In genomic region chr17:39753514-39754160, GRCh38 we compare ENCODE assay signal across 8 cellular contexts. TPM values are rescaled to one million over a fixed set of nuclear protein-coding genes. Genes with fewer than 3 reads are reported as not detected.
DNase-seq lines count a peak whose midpoint lies in the region; ATAC-seq and TF ChIP-seq lines count a peak whose summit lies in the region.

No MANE protein-coding gene starts in this region.

- no peaks in the 10 kb centered on the region for H3K27me3 ChIP-seq in heart left ventricle

- no peak for DNase-seq in AG04449 (ENCODE audit: low read depth, low spot score)
- DNase-seq in GM10248 (ENCODE audit: extremely low spot score): peak; percentile 81
- no peak for DNase-seq in HFF-Myc (ENCODE audit: extremely low read depth, low read depth)
- peak; percentile 93 for DNase-seq in NB4 (ENCODE audit: low read depth)
- peak; percentile 67 for DNase-seq in activated T-helper 9 cell treated with anti-CD3 and anti-CD28 coated beads, Interleukin-2, amount 50 U/mL, for 16 hours (ENCODE audit: low read depth)
- peak; percentile 66 to 85 (median 70) for DNase-seq in heart left ventricle
- peak; percentile 33 for DNase-seq in putamen (ENCODE audit: low spot score)
- no peak for DNase-seq in cerebellar nuclear complex (lab: John Stamatoyannopoulos, UW)

- CTCF ChIA-PET in AG04449 (lab: Yijun Ruan, JAX): interaction anchor here (1.4 to 2.4 kb wide), 6 partner anchors 10 to 135 kb away, joined by 5 to 19 read pairs (median 12); partner anchors contain the start of gene MIEN1
- CTCF ChIA-PET in GM10248 (lab: Yijun Ruan, JAX): interaction anchor here (0.8 to 8.2 kb wide), 12 partner anchors 10 to 132 kb away, joined by 3 to 93 read pairs (median 4); partner anchors contain the start of gene MIEN1

- WGBS in heart left ventricle, 4 donors: 6 to 19% (median 13%) methylated on average over 20 to 55 of the region's 55 CpGs

- H3K27ac ChIP-seq in heart left ventricle: peak overlapping the region; percentile 75 to 98 (median 93)

- H3K4me3 ChIP-seq in AG04449 (ENCODE audit: low read depth, low read length) (peak overlapping the region; percentile 69), HFF-Myc (replicated peaks; ENCODE audit: low read depth, low read length) (peak overlapping the region; percentile 40), NB4 (ENCODE audit: low read depth, low read length) (peak overlapping the region; percentile 43), heart left ventricle (peak overlapping the region; percentile 29 to 89 (median 71))

- peaks cover 0 to 40% (median 25%) of the 10 kb centered on the region in 12 donors for H3K4me1 ChIP-seq in heart left ventricle

- intact Hi-C loops in heart left ventricle (cut with DNase I): loop anchor here (1.0 to 10.0 kb wide), 11 partner anchors 23 to 221 kb away; partner anchors contain the start of genes STARD3 (in 5 of the 10), MIEN1 (in 1 of the 10) and PGAP3 (in 1 of the 10)

- TF ChIP-seq POLR2A in NB4 (IDR thresholded peaks at IDR 0.05; ENCODE audit: extremely low read depth, insufficient read length) (no peak), heart left ventricle (IDR thresholded peaks at IDR 0.05) (no peak)

- ATAC-seq in heart left ventricle: peak in 3 of 4 donors; percentile 24 to 53 (median 46)

- POLR2A ChIA-PET in AG04449 (lab: Yijun Ruan, JAX): interaction anchor here (1.0 kb wide), 1 partner anchor 85 kb away, joined by 3 read pairs; no protein-coding TSS in a partner anchor
- POLR2A ChIA-PET in GM10248 (lab: Yijun Ruan, JAX): no interaction called here

- H3K9me3 ChIP-seq in heart left ventricle: no peaks in the 10 kb centered on the region

- H3K36me3 ChIP-seq in heart left ventricle: no peaks in the 10 kb centered on the region

- TF ChIP-seq CTCF in AG04449 (IDR thresholded peaks at IDR 0.05; ENCODE audit: insufficient read depth, low read length, missing control alignments): peak; percentile 10
- peak; percentile 53 for TF ChIP-seq CTCF in GM10248 (IDR thresholded peaks at IDR 0.05; ENCODE audit: control extremely low read depth, extremely low read depth, low read depth, missing control alignments)
- TF ChIP-seq CTCF in HFF-Myc (IDR thresholded peaks at IDR 0.05; ENCODE audit: low read depth, low read length, missing control alignments): no peak
- TF ChIP-seq CTCF in NB4 (IDR thresholded peaks at IDR 0.05; ENCODE audit: low read depth, low read length): no peak
- TF ChIP-seq CTCF in heart left ventricle (IDR thresholded peaks at IDR 0.05): no peak

RNA-seq across cellular contexts. Expression of gene GRB7, which starts 15.9 kb away (rescaled TPM):
- 1 to 10 TPM in 7 of 9 donors, under 1 TPM in 2; 0.48 to 8.2 (median 1.7) TPM for total RNA-seq in heart left ventricle
- polyA plus RNA-seq in heart left ventricle: 1 to 10 TPM in 1 of 2 donors, under 1 TPM in 1; 0.57 to 1.3 TPM

RNA-seq across cellular contexts. Expression of gene MIEN1, which starts 23.3 kb away (rescaled TPM):
- total RNA-seq in heart left ventricle: 10 to 100 TPM; 34.3 to 98.1 (median 53.3) TPM
- 100 to 1,000 TPM in 1 of 2 donors, 10 to 100 TPM in 1; 87.6 to 159 TPM for polyA plus RNA-seq in heart left ventricle

RNA-seq across cellular contexts. Expression of gene ERBB2, which starts 53.8 kb away (rescaled TPM):
- total RNA-seq in heart left ventricle: 10 to 100 TPM; 51.4 to 95.1 (median 79.3) TPM
- 10 to 100 TPM; 29.7 to 77.4 TPM for polyA plus RNA-seq in heart left ventricle

Comparison
In these comparisons a context has a peak if more than half of its experiments do, and no peak if none do; other contexts are left out.
1. DNase-seq: peak in GM10248 (single experiment), NB4 (single experiment), activated T-helper 9 cell treated with anti-CD3 and anti-CD28 coated beads, Interleukin-2, amount 50 U/mL, for 16 hours (single experiment), heart left ventricle (5 of 5) and putamen (single experiment); none in AG04449 (single experiment), HFF-Myc (single experiment) and cerebellar nuclear complex (0 of 2).
2. CTCF ChIP-seq: peak in AG04449 (single experiment) and GM10248 (single experiment); none in HFF-Myc (single experiment), NB4 (single experiment) and heart left ventricle (0 of 12).
3. Peak in every context shown above with its lines, with median percentiles within 50 percentile points of each other: H3K4me3 ChIP-seq.